18 cellular contexts compared by ENCODE assay signal in the genomic region with DNA sequence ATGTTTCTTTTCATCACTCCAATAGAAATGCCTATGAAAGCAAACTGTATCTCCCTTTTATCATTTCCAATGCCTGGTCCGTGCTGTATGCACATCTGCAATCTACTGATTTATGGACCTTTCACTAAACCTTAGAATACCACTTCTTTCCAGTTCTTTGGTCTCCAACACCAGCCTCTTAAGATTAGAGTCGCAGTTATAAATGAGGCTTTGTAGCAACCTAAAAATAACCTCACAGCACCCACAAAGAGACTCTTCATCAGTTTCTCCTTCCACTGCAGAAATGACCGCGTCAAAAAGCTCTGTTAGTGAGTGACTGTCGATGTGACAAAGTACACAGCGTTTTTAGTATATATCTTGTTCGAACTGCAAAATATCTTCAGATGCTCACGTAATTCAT.
"Had no signal": no experiment of that assay in that cellular context is flagged by ENCODE, and none has a peak within 500 bp of the region (broad histone marks: within the 10 kb centered on the region; RNA-seq: fewer than 3 reads in every experiment).

No MANE protein-coding gene starts in this region.

- H3K9me3 Mint-ChIP-seq: dendritic cell treated with granulocyte-macrophage colony-stimulating factor and Interleukin-4, amounts not matched to agents 40 ng/mL and 50 ng/mL, for 4 days; mesothelial cell of epicardium had no signal

- H3K36me3 Mint-ChIP-seq: mesothelial cell of epicardium; natural killer cell treated with Interleukin-12 subunit alpha and Interleukin-12 subunit beta and Interleukin-15 and Interleukin-18, amount 100 ng/mL, for 72 hours had no signal

- FAIRE-seq: colon, small intestine had no signal

- H3K4me3 Mint-ChIP-seq: dendritic cell treated with granulocyte-macrophage colony-stimulating factor and Interleukin-4, amounts not matched to agents 40 ng/mL and 50 ng/mL, for 4 days; mesothelial cell of epicardium; natural killer cell treated with Interleukin-12 subunit alpha and Interleukin-12 subunit beta and Interleukin-15 and Interleukin-18, amount 100 ng/mL, for 72 hours had no signal

- H3K9me3 ChIP-seq: heart right ventricle had no signal

- H3K27me3 ChIP-seq: foreskin keratinocyte, stomach had no signal

- H3K36me3 ChIP-seq: heart right ventricle, stomach had no signal

- ATAC-seq: foreskin keratinocyte; heart right ventricle; left lobe of liver; natural killer cell treated with Interleukin-12 subunit alpha and Interleukin-12 subunit beta and Interleukin-15 and Interleukin-18, amount 100 ng/mL, for 72 hours; right cardiac atrium had no signal

- H3K4me1 Mint-ChIP-seq: mesothelial cell of epicardium had no signal

- H3K27me3 Mint-ChIP-seq: dendritic cell treated with granulocyte-macrophage colony-stimulating factor and Interleukin-4, amounts not matched to agents 40 ng/mL and 50 ng/mL, for 4 days; natural killer cell treated with Interleukin-12 subunit alpha and Interleukin-12 subunit beta and Interleukin-15 and Interleukin-18, amount 100 ng/mL, for 72 hours had no signal

- H3K4me1 ChIP-seq: foreskin keratinocyte, stomach had no signal

- H3K4me3 ChIP-seq: heart right ventricle, stomach had no signal

- H3K27ac ChIP-seq: foreskin keratinocyte, heart right ventricle, stomach had no signal

- H3K27ac Mint-ChIP-seq: dendritic cell treated with granulocyte-macrophage colony-stimulating factor and Interleukin-4, amounts not matched to agents 40 ng/mL and 50 ng/mL, for 4 days; mesothelial cell of epicardium; natural killer cell treated with Interleukin-12 subunit alpha and Interleukin-12 subunit beta and Interleukin-15 and Interleukin-18, amount 100 ng/mL, for 72 hours had no signal

- DNase-seq: cerebellar nuclear complex; erythroblast; foreskin keratinocyte; heart right ventricle; islet precursor cell; mammary epithelial cell; posterior cingulate gyrus; right cardiac atrium; small intestine; stimulated activated CD4-positive, alpha-beta T cell treated with anti-CD3 and anti-CD28 coated beads, Interleukin-12 subunit alpha, Interleukin-12 subunit beta, amount 100 ng/mL, for 4 hours; stimulated activated naive CD4-positive, alpha-beta T cell; stomach; trophoblast cell had no signal
